In genomic region chr5:27191786-27192505, GRCh38 we compare ENCODE assay signal across 22 cellular contexts.
DNase-seq lines count a peak whose midpoint lies in the region; FAIRE-seq and TF ChIP-seq lines count a peak whose summit lies in the region.
"Had no signal": no experiment of that assay in that cellular context is flagged by ENCODE, and none has a peak within 500 bp of the region (broad histone marks: within the 10 kb centered on the region; RNA-seq: fewer than 3 reads in every experiment).

No MANE protein-coding gene starts in this region.

- no peak overlapping the region for H2AK5ac ChIP-seq in H1 (ENCODE audit: low read depth, low read length)

- no peaks in the 10 kb centered on the region for H3K79me2 ChIP-seq in H1 (ENCODE audit: control insufficient read depth in 1 of 2, insufficient read depth in 2 of 2, low read length in 2 of 2)
- no peaks in the 10 kb centered on the region for H3K79me2 ChIP-seq in smooth muscle cell (ENCODE audit: low read depth)

- no peak overlapping the region for H3K23ac ChIP-seq in H1 (ENCODE audit: insufficient read length)

- no peaks in the 10 kb centered on the region for H3K4me1 Mint-ChIP-seq in MCF 10A (ENCODE audit: insufficient read depth, unreplicated experiment)
- H3K4me1 Mint-ChIP-seq: endodermal cell had no signal

- H2BK15ac ChIP-seq in H1 (ENCODE audit: low read length) = no peak overlapping the region

- no peak overlapping the region for H3K18ac ChIP-seq in H1 (ENCODE audit: extremely low read depth, low read length)

- no peak overlapping the region for H2BK120ac ChIP-seq in H1 (replicated peaks; ENCODE audit: low read depth, low read length)

- H2BK20ac ChIP-seq in H1 (ENCODE audit: low read length) = no peak overlapping the region

- H3K27ac ChIP-seq in breast epithelium (no peak overlapping the region), RWPE1 (no peak overlapping the region), H1 (ENCODE audit: low read depth, low read length) (no peak overlapping the region), smooth muscle cell (ENCODE audit: low read depth) (no peak overlapping the region), dorsolateral prefrontal cortex (no peak overlapping the region)
- H3K27ac ChIP-seq: BLaER1, lower lobe of right lung, neutrophil, Peyer's patch had no signal

- H4K20me1 ChIP-seq in H1 (replicated peaks in 1 of 2; ENCODE audit: control insufficient read depth in 1 of 2, insufficient read depth in 2 of 2, low read length in 2 of 2) (no peaks in the 10 kb centered on the region), smooth muscle cell (ENCODE audit: low read depth) (no peaks in the 10 kb centered on the region)
- H4K20me1 ChIP-seq: BLaER1 had no signal

- H4K91ac ChIP-seq in H1 (replicated peaks; ENCODE audit: insufficient read length, low read length) = no peak overlapping the region

- POLR2A ChIA-PET in MCF 10A (lab: Yijun Ruan, JAX) (no interaction called here), RWPE1 (lab: Yijun Ruan, JAX; ENCODE audit: low non-redundant PET) (no interaction called here), H1 (lab: Charles Lee; ENCODE audit: partially characterized antibody) (no interaction called here)

- H3K36me3 ChIP-seq in breast epithelium = no peaks in the 10 kb centered on the region
- H3K36me3 ChIP-seq in H1 (ENCODE audit: control insufficient read depth in 2 of 4, insufficient read depth in 4 of 4, low read length in 3 of 4) = no peaks in the 10 kb centered on the region
- H3K36me3 ChIP-seq in smooth muscle cell (ENCODE audit: low read depth) = no peaks in the 10 kb centered on the region
- H3K36me3 ChIP-seq: BLaER1, lower lobe of right lung, neutrophil, Peyer's patch had no signal

- H3K4me1 ChIP-seq in breast epithelium (no peaks in the 10 kb centered on the region), H1 (replicated peaks in 1 of 4; ENCODE audit: control insufficient read depth in 3 of 4, insufficient read depth in 4 of 4, low read length in 3 of 4) (no peaks in the 10 kb centered on the region), smooth muscle cell (ENCODE audit: low read depth) (no peaks in the 10 kb centered on the region)
- H3K4me1 ChIP-seq: BLaER1, Caco-2, lower lobe of right lung, Peyer's patch had no signal

- no peak overlapping the region for H3K9ac ChIP-seq in H1 (replicated peaks in 1 of 4; ENCODE audit: extremely low read depth in 1 of 4, low read depth in 3 of 4, low read length in 3 of 4)
- no peak overlapping the region for H3K9ac ChIP-seq in smooth muscle cell (ENCODE audit: low read depth)
- H3K9ac ChIP-seq: BLaER1 had no signal

- no peaks in the 10 kb centered on the region for H3K27me3 Mint-ChIP-seq in MCF 10A (ENCODE audit: insufficient read depth, unreplicated experiment)

- TF ChIP-seq POLR2A in breast epithelium (IDR thresholded peaks at IDR 0.05) (no peak), H1 (IDR thresholded peaks at IDR 0.05; ENCODE audit: control extremely low read depth in 1 of 2, low read depth in 2 of 2, low read length in 2 of 2) (no peak)

- CTCF ChIA-PET in MCF 10A (lab: Yijun Ruan, JAX) = interaction anchor here (0.6 kb wide), 1 partner anchor 41 kb away, joined by 3 read pairs; no protein-coding TSS in a partner anchor
- CTCF ChIA-PET in RWPE1 (lab: Yijun Ruan, JAX) = no interaction called here
- CTCF ChIA-PET in H1 (lab: Charles Lee; ENCODE audit: partially characterized antibody) = interaction anchor here (0.9 kb wide), 1 partner anchor 17 kb away, joined by 3 read pairs; no protein-coding TSS in a partner anchor

- H3K4me2 ChIP-seq in H1 (ENCODE audit: insufficient read depth in 1 of 2, low read depth in 2 of 2, low read length in 2 of 2) (no peak overlapping the region), smooth muscle cell (no peak overlapping the region)
- H3K4me2 ChIP-seq: BLaER1 had no signal

- H3K14ac ChIP-seq in H1 (ENCODE audit: insufficient read length) = no peak overlapping the region

- no peak overlapping the region for H3K27ac Mint-ChIP-seq in MCF 10A (ENCODE audit: low read depth, unreplicated experiment)
- H3K27ac Mint-ChIP-seq: activated CD8-positive, alpha-beta T cell treated with anti-CD3 and anti-CD28 coated beads, Interleukin-2, amount 10 ng/mL, durations not matched to agents 7 days and 5 days; activated naive CD4-positive, alpha-beta T cell treated with anti-CD3 and anti-CD28 coated beads for 36 hours; endodermal cell; T-helper 2 cell treated with Interferon-gamma antibody and Interleukin-4, amounts not matched to agents 5 μg/mL and 100 μg/mL, for 36 hours had no signal

- H3K4me3 Mint-ChIP-seq in MCF 10A (ENCODE audit: unreplicated experiment) = no peak overlapping the region
- H3K4me3 Mint-ChIP-seq: activated CD8-positive, alpha-beta T cell treated with anti-CD3 and anti-CD28 coated beads, Interleukin-2, amount 10 ng/mL, durations not matched to agents 7 days and 5 days; activated naive CD4-positive, alpha-beta T cell treated with anti-CD3 and anti-CD28 coated beads for 36 hours; endodermal cell; T-helper 2 cell treated with Interferon-gamma antibody and Interleukin-4, amounts not matched to agents 5 μg/mL and 100 μg/mL, for 36 hours had no signal

- no TSS peak for BruUV-seq in MCF 10A (replicated peaks; lab: Mats Ljungman, UMichigan)

- H2BK12ac ChIP-seq in H1 (ENCODE audit: low read depth, low read length) = no peak overlapping the region

- no peak overlapping the region for H3K4ac ChIP-seq in H1 (replicated peaks; ENCODE audit: insufficient read length, low read depth, low read length)

- H2AFZ ChIP-seq in H1 (ENCODE audit: low read length) = no peak overlapping the region
- peak overlapping the region; percentile 43 for H2AFZ ChIP-seq in smooth muscle cell (ENCODE audit: low read depth)

- no peak for FAIRE-seq in H1 (lab: Jason Lieb, UNC)
- FAIRE-seq: A204.1 had no signal

- no peak overlapping the region for H4K5ac ChIP-seq in H1 (ENCODE audit: insufficient read length, low read depth, low read length)

- H4K8ac ChIP-seq in H1 (ENCODE audit: extremely low read depth, insufficient read depth, low read length) = no peak overlapping the region

- no peak overlapping the region for H3K56ac ChIP-seq in H1 (replicated peaks; ENCODE audit: insufficient read length, low read depth, low read length)

- no peaks in the 10 kb centered on the region for H3K9me3 Mint-ChIP-seq in MCF 10A (ENCODE audit: unreplicated experiment)
- H3K9me3 Mint-ChIP-seq: endodermal cell had no signal

- WGBS in H1 (ENCODE audit: extremely low coverage in 1 of 2, insufficient coverage in 1 of 2, insufficient read length in 1 of 2, insufficient replicate concordance in 2 of 2, low coverage in 1 of 2, low lambda C conversion rate in 2 of 2, missing lambda C conversion rate in 1 of 2), 2 experiments = 86% methylated on average over 7 of the region's 7 CpGs; no CpG with 5 or more reads in 1 of the 2 experiments
- 63% methylated on average over 7 of the region's 7 CpGs for WGBS in smooth muscle cell (ENCODE audit: low lambda C conversion rate)

- H3K27me3 ChIP-seq in breast epithelium (no peaks in the 10 kb centered on the region), H1 (replicated peaks in 1 of 4; ENCODE audit: control insufficient read depth in 3 of 4, extremely low read depth in 1 of 4, insufficient read depth in 3 of 4, low read length in 3 of 4) (no peaks in the 10 kb centered on the region), smooth muscle cell (ENCODE audit: low read depth) (no peaks in the 10 kb centered on the region), dorsolateral prefrontal cortex (no peaks in the 10 kb centered on the region)
- H3K27me3 ChIP-seq: BLaER1, neutrophil, Peyer's patch had no signal

- TF ChIP-seq RAD21 in H1 (IDR thresholded peaks at IDR 0.05 in 1 of 2, conservative IDR thresholded peaks at IDR 0.05 in 1 of 2; ENCODE audit: low read depth in 2 of 2, low read length in 2 of 2) = no peak

- no peaks in the 10 kb centered on the region for H3F3A ChIP-seq in smooth muscle cell (ENCODE audit: low read depth)

- no peak for TF ChIP-seq EP300 in H1 (IDR thresholded peaks at IDR 0.05; ENCODE audit: borderline replicate concordance in 1 of 2, low read depth in 2 of 2, low read length in 2 of 2)

- no peaks in the 10 kb centered on the region for H3K79me1 ChIP-seq in H1 (ENCODE audit: low read depth, low read length)

- H2BK5ac ChIP-seq in H1 (ENCODE audit: low read depth, low read length) = no peak overlapping the region

- no peaks in the 10 kb centered on the region for H3K9me3 ChIP-seq in breast epithelium
- H3K9me3 ChIP-seq in H1 (ENCODE audit: insufficient read depth in 2 of 2, low read depth in 1 of 2, low read length in 1 of 2) = no peaks in the 10 kb centered on the region
- no peaks in the 10 kb centered on the region for H3K9me3 ChIP-seq in smooth muscle cell (replicated peaks; ENCODE audit: low read depth)
- H3K9me3 ChIP-seq: BLaER1, Caco-2, lower lobe of right lung, neutrophil, Peyer's patch had no signal

- no peaks in the 10 kb centered on the region; the same call in 1 of the 2 replicates for H3K23me2 ChIP-seq in H1 (ENCODE audit: low read depth, low read length)

- H3K4me3 ChIP-seq in breast epithelium = no peak overlapping the region
- no peak overlapping the region for H3K4me3 ChIP-seq in H1 (ENCODE audit: extremely low read depth in 1 of 4, insufficient read depth in 2 of 4, low read depth in 3 of 4, low read length in 4 of 4)
- no peak overlapping the region for H3K4me3 ChIP-seq in smooth muscle cell
- H3K4me3 ChIP-seq in dorsolateral prefrontal cortex = no peak overlapping the region
- H3K4me3 ChIP-seq: BLaER1, lower lobe of right lung, Peyer's patch had no signal

- no peaks in the 10 kb centered on the region for H3K36me3 Mint-ChIP-seq in MCF 10A (ENCODE audit: insufficient read depth, unreplicated experiment)

- no peak for TF ChIP-seq CTCF in MCF 10A (IDR thresholded peaks at IDR 0.05; ENCODE audit: unreplicated experiment)
- no peak for TF ChIP-seq CTCF in breast epithelium (IDR thresholded peaks at IDR 0.05)
- no peak for TF ChIP-seq CTCF in RWPE1 (conservative IDR thresholded peaks at IDR 0.05; ENCODE audit: low read depth)
- no peak for TF ChIP-seq CTCF in H1 (IDR thresholded peaks at IDR 0.05; ENCODE audit: control extremely low read depth in 1 of 3, insufficient read depth in 1 of 3, low read depth in 1 of 3, low read length in 3 of 3)
- no peak for TF ChIP-seq CTCF in smooth muscle cell (IDR thresholded peaks at IDR 0.05; ENCODE audit: borderline replicate concordance, insufficient read depth, poor library complexity, severe bottlenecking)
- TF ChIP-seq CTCF in dorsolateral prefrontal cortex (IDR thresholded peaks at IDR 0.05 in 54 of 56, conservative IDR thresholded peaks at IDR 0.05 in 2 of 56; ENCODE audit: low read depth in 1 of 56, partially characterized antibody in 56 of 56) = no peak
- TF ChIP-seq CTCF in GM20000 (IDR thresholded peaks at IDR 0.05; ENCODE audit: extremely low read depth, missing control alignments) = no peak

- intact Hi-C loops in MCF 10A (cut with micrococcal nuclease) = no loop called here
- intact Hi-C loops in breast epithelium (cut with DNase I; ENCODE audit: low total_unique reads) = no loop called here
- intact Hi-C loops in dorsolateral prefrontal cortex (cut with DNase I) = no loop called here

- peak; percentile 49 for DNase-seq in MCF 10A (ENCODE audit: unreplicated experiment)
- no peak for DNase-seq in breast epithelium (ENCODE audit: low spot score in 2 of 2)
- DNase-seq in RWPE1 (ENCODE audit: low spot score) = peak; percentile 14
- no peak for DNase-seq in H1 (ENCODE audit: low read depth in 1 of 2, low spot score in 2 of 2)
- no peak for DNase-seq in smooth muscle cell (lab: John Stamatoyannopoulos, UW; ENCODE audit: unreplicated experiment)
- no peak for DNase-seq in glomerular visceral epithelial cell (ENCODE audit: extremely low spot score)
- no peak for DNase-seq in dorsolateral prefrontal cortex
- DNase-seq in GM20000 (ENCODE audit: low spot score) = no peak
- DNase-seq: activated CD8-positive, alpha-beta T cell treated with anti-CD3 and anti-CD28 coated beads, Interleukin-2, amount 10 ng/mL, durations not matched to agents 7 days and 5 days; activated naive CD4-positive, alpha-beta T cell treated with anti-CD3 and anti-CD28 coated beads for 36 hours; activated T-cell treated with anti-CD3 and anti-CD28 coated beads, Interleukin-2, amount 50 U/mL, for 1 hour; Caco-2; endodermal cell; KBM-7; lower lobe of right lung; NCI-H1105; NCI-H446 treated with DMSO at 0.1 percent for 48 hours; Peyer's patch had no signal

Comparison
In these comparisons a context has a peak if more than half of its experiments do, and no peak if none do; other contexts are left out.
1. DNase-seq: peak in MCF 10A (single experiment) and RWPE1 (single experiment); none in breast epithelium (0 of 2), H1 (0 of 2), smooth muscle cell (single experiment), glomerular visceral epithelial cell (single experiment), dorsolateral prefrontal cortex (0 of 10) and GM20000 (single experiment).